Comparison of ENCODE assay signal across 15 cellular contexts in genomic region chr12:51534675-51535074, GRCh38.
"Had no signal": no experiment of that assay in that cellular context is flagged by ENCODE, and none has a peak within 500 bp of the region (broad histone marks: within the 10 kb centered on the region; RNA-seq: fewer than 3 reads in every experiment).

No MANE protein-coding gene starts in this region.

- H3K36me3 ChIP-seq: MG63, SJCRH30 had no signal

- DNase-seq: Karpas-422, KG1, MG63, NCI-H1436, NCI-H187, NCI-H2029, NCI-H2081 treated with DMSO at 0.1 percent for 48 hours, NCI-H2227 treated with DMSO at 0.1 percent for 48 hours, NCI-H524, NCI-H526 treated with DMSO at 0.1 percent for 48 hours, NCI-H748 treated with DMSO at 0.1 percent for 48 hours, SJCRH30 had no signal

- H3K27ac ChIP-seq: RWPE1, SJCRH30 had no signal

- ATAC-seq: Panc1, SK-N-SH treated with all-trans-retinoic acid at 6 μM for 48 hours had no signal

- H3K4me1 ChIP-seq: SJCRH30 had no signal

- H3K9me3 ChIP-seq: MG63, SJCRH30 had no signal

- H3K4me3 ChIP-seq: MG63, SJCRH30 had no signal

- H3K27me3 ChIP-seq: MG63 had no signal
